In genomic region chr2:234163510-234163909, GRCh38 we compare ENCODE assay signal across 28 cellular contexts.
DNase-seq lines count a peak whose midpoint lies in the region; ATAC-seq, FAIRE-seq and TF ChIP-seq lines count a peak whose summit lies in the region.
"Had no signal": no experiment of that assay in that cellular context is flagged by ENCODE, and none has a peak within 500 bp of the region (broad histone marks: within the 10 kb centered on the region; RNA-seq: fewer than 3 reads in every experiment).

No MANE protein-coding gene starts in this region.

- peak overlapping the region; percentile 61 for H3K4me2 ChIP-seq in keratinocyte (ENCODE audit: control insufficient read depth, extremely low read depth, insufficient read depth, low read depth, low read length)

- peak overlapping the region; percentile 55 for H3K27ac Mint-ChIP-seq in activated naive CD8-positive, alpha-beta T cell treated with anti-CD3 and anti-CD28 coated beads, Interleukin-2, amount 10 ng/mL, durations not matched to agents 7 days and 5 days
- H3K27ac Mint-ChIP-seq in activated naive CD8-positive, alpha-beta T cell treated with anti-CD3 and anti-CD28 coated beads for 36 hours, result no peak overlapping the region
- peak overlapping the region; percentile 92 for H3K27ac Mint-ChIP-seq in type B pancreatic cell
- H3K27ac Mint-ChIP-seq: CD14-positive monocyte had no signal

- H3K9me3 Mint-ChIP-seq in activated naive CD8-positive, alpha-beta T cell treated with anti-CD3 and anti-CD28 coated beads, Interleukin-2, amount 10 ng/mL, durations not matched to agents 7 days and 5 days, result peaks cover 1% of the 10 kb centered on the region
- no peaks in the 10 kb centered on the region for H3K9me3 Mint-ChIP-seq in activated naive CD8-positive, alpha-beta T cell treated with anti-CD3 and anti-CD28 coated beads for 36 hours
- H3K9me3 Mint-ChIP-seq in type B pancreatic cell, result peaks cover 14% of the 10 kb centered on the region
- H3K9me3 Mint-ChIP-seq: stimulated activated effector memory CD8-positive, alpha-beta T cell treated with anti-CD3 and anti-CD28 coated beads, Interleukin-12 subunit alpha, Interleukin-12 subunit beta, amount 100 ng/mL, for 72 hours had no signal

- no peak for ATAC-seq in activated naive CD8-positive, alpha-beta T cell treated with anti-CD3 and anti-CD28 coated beads, Interleukin-2, amount 10 ng/mL, durations not matched to agents 7 days and 5 days (ENCODE audit: low read depth)
- ATAC-seq in heart right ventricle, result no peak
- ATAC-seq: left lobe of liver; stimulated activated effector memory CD8-positive, alpha-beta T cell treated with anti-CD3 and anti-CD28 coated beads, Interleukin-12 subunit alpha, Interleukin-12 subunit beta, amount 100 ng/mL, for 72 hours had no signal

- no peaks in the 10 kb centered on the region for H3K27me3 ChIP-seq in keratinocyte (ENCODE audit: control insufficient read depth, extremely low read depth, insufficient read depth, low read length)
- H3K27me3 ChIP-seq in heart right ventricle, result peaks cover 0 to 9% (median 3%) of the 10 kb centered on the region in 7 donors
- no peaks in the 10 kb centered on the region for H3K27me3 ChIP-seq in suprapubic skin
- H3K27me3 ChIP-seq: adrenal gland, upper lobe of left lung had no signal

- H3K27ac ChIP-seq in keratinocyte (ENCODE audit: control insufficient read depth, insufficient read depth, low read length) (peak overlapping the region; percentile 85), heart right ventricle (no peak overlapping the region), suprapubic skin (no peak overlapping the region)
- H3K27ac ChIP-seq: adrenal gland, upper lobe of left lung had no signal

- intact Hi-C loops in heart right ventricle (cut with DNase I), result no loop called here

- dilution Hi-C loops in keratinocyte (cut with MboI; ENCODE audit: extremely low pct_ligation_motif_present, low sequenced_read_pairs), result no loop called here

- no peaks in the 10 kb centered on the region for H3K79me2 ChIP-seq in keratinocyte (ENCODE audit: control insufficient read depth, insufficient read depth, low read length)

- H3K36me3 ChIP-seq in keratinocyte (ENCODE audit: control insufficient read depth in 2 of 2, extremely low read depth in 1 of 2, insufficient read depth in 2 of 2, low read length in 2 of 2) (no peaks in the 10 kb centered on the region), heart right ventricle (no peaks in the 10 kb centered on the region), suprapubic skin (no peaks in the 10 kb centered on the region)
- H3K36me3 ChIP-seq: adrenal gland, HAP-1, upper lobe of left lung had no signal

- no peak for DNase-seq in activated naive CD8-positive, alpha-beta T cell treated with anti-CD3 and anti-CD28 coated beads, Interleukin-2, amount 10 ng/mL, durations not matched to agents 7 days and 5 days
- no peak for DNase-seq in activated naive CD8-positive, alpha-beta T cell treated with anti-CD3 and anti-CD28 coated beads for 36 hours
- DNase-seq in NCI-H82 treated with DMSO at 0.1 percent for 48 hours (lab: John Stamatoyannopoulos, UW; ENCODE audit: unreplicated experiment) (peak; percentile 9), keratinocyte (ENCODE audit: low read depth, low spot score) (no peak), type B pancreatic cell (ENCODE audit: extremely low spot score, unreplicated experiment) (no peak), heart right ventricle (no peak), suprapubic skin (ENCODE audit: low spot score in 2 of 2) (no peak)
- DNase-seq: activated effector memory CD4-positive, alpha-beta T cell treated with Interleukin-2 at 50 U/mL for 16 hours; adrenal gland; central memory CD4-positive, alpha-beta T cell; DND-41; erythroblast; GF-D8; KG1; mesendoderm; NCI-H2029; NCI-H526; SHP77 treated with DMSO at 0.1 percent for 48 hours; stimulated activated CD4-positive, alpha-beta T cell treated with anti-CD3 and anti-CD28 coated beads, Interleukin-15, amount 100 ng/mL, for 24 hours; stimulated activated CD4-positive, alpha-beta T cell treated with anti-CD3 and anti-CD28 coated beads, Interleukin-4, amount 100 ng/mL, for 4 hours; upper lobe of left lung had no signal

- POLR2A ChIA-PET in activated naive CD8-positive, alpha-beta T cell treated with anti-CD3 and anti-CD28 coated beads, Interleukin-2, amount 10 ng/mL, durations not matched to agents 7 days and 5 days (lab: Charles Lee), result no interaction called here

- FAIRE-seq in keratinocyte (lab: Jason Lieb, UNC), result no peak
- FAIRE-seq: D721Med, RCC 7860, TTC549 had no signal

- peak overlapping the region; percentile 11 for H3K9ac ChIP-seq in keratinocyte (ENCODE audit: control insufficient read depth, extremely low read depth, insufficient read depth, low read length)

- H3K4me1 Mint-ChIP-seq in activated naive CD8-positive, alpha-beta T cell treated with anti-CD3 and anti-CD28 coated beads, Interleukin-2, amount 10 ng/mL, durations not matched to agents 7 days and 5 days, result peaks cover 18% of the 10 kb centered on the region
- H3K4me1 Mint-ChIP-seq in activated naive CD8-positive, alpha-beta T cell treated with anti-CD3 and anti-CD28 coated beads for 36 hours, result peaks cover 16% of the 10 kb centered on the region
- H3K4me1 Mint-ChIP-seq in type B pancreatic cell (ENCODE audit: unreplicated experiment), result peaks cover 47% of the 10 kb centered on the region
- H3K4me1 Mint-ChIP-seq: CD14-positive monocyte had no signal

- TF ChIP-seq CTCF in keratinocyte (optimal IDR thresholded peaks at IDR 0.05 in 1 of 3, IDR thresholded peaks at IDR 0.05 in 1 of 3, conservative IDR thresholded peaks at IDR 0.05 in 1 of 3; ENCODE audit: extremely low read depth in 1 of 3, insufficient read depth in 2 of 3, low read length in 3 of 3) (no peak), type B pancreatic cell (conservative IDR thresholded peaks at IDR 0.05) (no peak), heart right ventricle (IDR thresholded peaks at IDR 0.05) (no peak), suprapubic skin (IDR thresholded peaks at IDR 0.05) (no peak)

- H3K4me3 Mint-ChIP-seq in activated naive CD8-positive, alpha-beta T cell treated with anti-CD3 and anti-CD28 coated beads, Interleukin-2, amount 10 ng/mL, durations not matched to agents 7 days and 5 days, result peak overlapping the region; percentile 25
- no peak overlapping the region for H3K4me3 Mint-ChIP-seq in activated naive CD8-positive, alpha-beta T cell treated with anti-CD3 and anti-CD28 coated beads for 36 hours
- H3K4me3 Mint-ChIP-seq in type B pancreatic cell, result peak overlapping the region; percentile 29
- H3K4me3 Mint-ChIP-seq: CD14-positive monocyte; stimulated activated effector memory CD8-positive, alpha-beta T cell treated with anti-CD3 and anti-CD28 coated beads, Interleukin-12 subunit alpha, Interleukin-12 subunit beta, amount 100 ng/mL, for 72 hours had no signal

- no peaks in the 10 kb centered on the region for H3K9me1 ChIP-seq in keratinocyte (ENCODE audit: control insufficient read depth, extremely low read depth, insufficient read depth, low read length)

- TF ChIP-seq POLR2A in suprapubic skin (IDR thresholded peaks at IDR 0.05), result no peak

- H3K9me3 ChIP-seq in keratinocyte (ENCODE audit: control insufficient read depth, low read depth, low read length), result no peaks in the 10 kb centered on the region
- H3K9me3 ChIP-seq in heart right ventricle, result no peaks in the 10 kb centered on the region
- H3K9me3 ChIP-seq in suprapubic skin, result no peaks in the 10 kb centered on the region
- H3K9me3 ChIP-seq: adrenal gland, HAP-1, upper lobe of left lung had no signal

- no peak overlapping the region for H3K4me3 ChIP-seq in keratinocyte (ENCODE audit: control insufficient read depth in 2 of 3, extremely low read depth in 1 of 3, insufficient read depth in 2 of 3, low read depth in 1 of 3, low read length in 3 of 3)
- no peak overlapping the region for H3K4me3 ChIP-seq in heart right ventricle
- H3K4me3 ChIP-seq in suprapubic skin, result no peak overlapping the region
- H3K4me3 ChIP-seq: adrenal gland, HAP-1, upper lobe of left lung had no signal

- peak overlapping the region; percentile 31 for H2AFZ ChIP-seq in keratinocyte (ENCODE audit: control insufficient read depth, low read length)

- H4K20me1 ChIP-seq in keratinocyte (ENCODE audit: control insufficient read depth, extremely low read depth, insufficient read depth, low read length), result no peaks in the 10 kb centered on the region

- no peaks in the 10 kb centered on the region for H3K27me3 Mint-ChIP-seq in activated naive CD8-positive, alpha-beta T cell treated with anti-CD3 and anti-CD28 coated beads, Interleukin-2, amount 10 ng/mL, durations not matched to agents 7 days and 5 days
- H3K27me3 Mint-ChIP-seq in activated naive CD8-positive, alpha-beta T cell treated with anti-CD3 and anti-CD28 coated beads for 36 hours, result no peaks in the 10 kb centered on the region
- no peaks in the 10 kb centered on the region for H3K27me3 Mint-ChIP-seq in type B pancreatic cell

- WGBS in heart right ventricle, 2 donors, result 81 to 87% methylated on average over 3 of the region's 3 CpGs
- WGBS in suprapubic skin, result 50% methylated on average over 3 of the region's 3 CpGs

- no peaks in the 10 kb centered on the region for H3K36me3 Mint-ChIP-seq in activated naive CD8-positive, alpha-beta T cell treated with anti-CD3 and anti-CD28 coated beads, Interleukin-2, amount 10 ng/mL, durations not matched to agents 7 days and 5 days
- no peaks in the 10 kb centered on the region for H3K36me3 Mint-ChIP-seq in activated naive CD8-positive, alpha-beta T cell treated with anti-CD3 and anti-CD28 coated beads for 36 hours
- H3K36me3 Mint-ChIP-seq in type B pancreatic cell, result no peaks in the 10 kb centered on the region
- H3K36me3 Mint-ChIP-seq: CD14-positive monocyte; stimulated activated effector memory CD8-positive, alpha-beta T cell treated with anti-CD3 and anti-CD28 coated beads, Interleukin-12 subunit alpha, Interleukin-12 subunit beta, amount 100 ng/mL, for 72 hours had no signal

- TF ChIP-seq EP300 in suprapubic skin (IDR thresholded peaks at IDR 0.05), result no peak

- peaks cover 46% of the 10 kb centered on the region for H3K4me1 ChIP-seq in keratinocyte (ENCODE audit: control insufficient read depth, extremely low read depth, insufficient read depth, low read length)
- H3K4me1 ChIP-seq in heart right ventricle, result no peaks in the 10 kb centered on the region
- peaks cover 16% of the 10 kb centered on the region for H3K4me1 ChIP-seq in suprapubic skin
- H3K4me1 ChIP-seq: adrenal gland, upper lobe of left lung had no signal
